In genomic region chr13:24050292-24050711, GRCh38 we compare ENCODE assay signal across 11 cellular contexts.
DNase-seq lines count a peak whose midpoint lies in the region; TF ChIP-seq lines count a peak whose summit lies in the region.
"Had no signal": no experiment of that assay in that cellular context is flagged by ENCODE, and none has a peak within 500 bp of the region (broad histone marks: within the 10 kb centered on the region; RNA-seq: fewer than 3 reads in every experiment).

No MANE protein-coding gene starts in this region.

- H3K27me3 ChIP-seq in prostate gland (replicated peaks; ENCODE audit: insufficient read depth), result no peaks in the 10 kb centered on the region
- H3K27me3 ChIP-seq in transverse colon, result no peaks in the 10 kb centered on the region

- peak; percentile 71 to 86 for DNase-seq in foreskin fibroblast
- peak; percentile 47 for DNase-seq in prostate gland (ENCODE audit: low spot score)
- DNase-seq in transverse colon, result no peak
- DNase-seq in effector CD8-positive, alpha-beta T cell (lab: John Stamatoyannopoulos, UW), result no peak
- DNase-seq in activated T-cell treated with anti-CD3 and anti-CD28 coated beads, Interleukin-2, amount 50 U/mL, for 24 hours, result no peak
- DNase-seq in DMS114 treated with DMSO at 0.1 percent for 48 hours (lab: John Stamatoyannopoulos, UW; ENCODE audit: unreplicated experiment), result no peak
- DNase-seq: DMS 273 treated with DMSO at 0.1 percent for 48 hours, NCI-H1092 treated with DMSO at 0.1 percent for 48 hours, SHP77 had no signal

- H3K27ac ChIP-seq in C4-2B, result peak overlapping the region; percentile 69
- peak overlapping the region; percentile 46 for H3K27ac ChIP-seq in adipose tissue (ENCODE audit: low read depth, low read length)
- no peak overlapping the region for H3K27ac ChIP-seq in prostate gland
- H3K27ac ChIP-seq in transverse colon, result peak overlapping the region in 1 of 4 donors; percentile 48

- H3K9me3 ChIP-seq in prostate gland (no peaks in the 10 kb centered on the region), transverse colon (peaks cover 0 to 7% of the 10 kb centered on the region in 2 donors)

- in situ Hi-C loops in transverse colon (cut with MboI; ENCODE audit: low pct_ligation_motif_present in 1 of 4, low pct_unique_long_range_greater_than_20kb in 1 of 4, low sequenced_read_pairs in 3 of 4), result loop anchor here in 2 of 4 donors (10.0 kb wide), 2 partner anchors 164 to 174 kb away; no protein-coding TSS in a partner anchor

- no peak overlapping the region for H3K4me3 Mint-ChIP-seq in activated T-cell treated with anti-CD3 and anti-CD28 coated beads, Interleukin-2, amount 50 U/mL, for 24 hours

- H3K9me3 Mint-ChIP-seq in activated T-cell treated with anti-CD3 and anti-CD28 coated beads, Interleukin-2, amount 50 U/mL, for 24 hours, result peaks cover 10% of the 10 kb centered on the region

- no peak overlapping the region for H3K27ac Mint-ChIP-seq in activated T-cell treated with anti-CD3 and anti-CD28 coated beads, Interleukin-2, amount 50 U/mL, for 24 hours

- H3K4me1 ChIP-seq in prostate gland (replicated peaks), result peaks cover 9% of the 10 kb centered on the region
- peaks cover 5 to 21% (median 14%) of the 10 kb centered on the region in 4 donors for H3K4me1 ChIP-seq in transverse colon

- TF ChIP-seq EP300 in transverse colon (IDR thresholded peaks at IDR 0.05; ENCODE audit: low read depth), result no peak

- WGBS in adipose tissue, 3 donors, result 56 to 67% (median 58%) methylated on average over 6 of the region's 6 CpGs
- 26% methylated on average over 6 of the region's 6 CpGs for WGBS in prostate gland
- 75 to 81% methylated on average over 5 to 6 of the region's 6 CpGs for WGBS in transverse colon (ENCODE audit: low coverage in 1 of 2), 2 donors

- TF ChIP-seq POLR2A in prostate gland (IDR thresholded peaks at IDR 0.05), result no peak
- TF ChIP-seq POLR2A in transverse colon (IDR thresholded peaks at IDR 0.05), result no peak

- intact Hi-C loops in prostate gland (cut with DNase I) (loop anchor here (5.0 kb wide), 1 partner anchor 167 kb away; no protein-coding TSS in a partner anchor), transverse colon (cut with DNase I; ENCODE audit: low total_unique reads) (no loop called here)

- H3K4me3 ChIP-seq in foreskin fibroblast (ENCODE audit: low read depth in 1 of 2, low read length in 2 of 2), result no peak overlapping the region
- no peak overlapping the region for H3K4me3 ChIP-seq in prostate gland
- H3K4me3 ChIP-seq in transverse colon, result no peak overlapping the region

- no peaks in the 10 kb centered on the region for H3K36me3 ChIP-seq in prostate gland
- no peaks in the 10 kb centered on the region for H3K36me3 ChIP-seq in transverse colon

- TF ChIP-seq CTCF in C4-2B (conservative IDR thresholded peaks at IDR 0.05) (no peak), foreskin fibroblast (IDR thresholded peaks at IDR 0.05; ENCODE audit: low read depth, low read length) (no peak), prostate gland (IDR thresholded peaks at IDR 0.05) (no peak), transverse colon (IDR thresholded peaks at IDR 0.05) (no peak)

- peaks cover 25% of the 10 kb centered on the region for H3K27me3 Mint-ChIP-seq in activated T-cell treated with anti-CD3 and anti-CD28 coated beads, Interleukin-2, amount 50 U/mL, for 24 hours

- no peaks in the 10 kb centered on the region for H3K36me3 Mint-ChIP-seq in activated T-cell treated with anti-CD3 and anti-CD28 coated beads, Interleukin-2, amount 50 U/mL, for 24 hours (ENCODE audit: low read depth)

- H3K4me1 Mint-ChIP-seq in activated T-cell treated with anti-CD3 and anti-CD28 coated beads, Interleukin-2, amount 50 U/mL, for 24 hours (ENCODE audit: low read depth), result peaks cover 9% of the 10 kb centered on the region

Comparison
In these comparisons a context has a peak if more than half of its experiments do, and no peak if none do; other contexts are left out.
1. H3K27ac ChIP-seq: peak in C4-2B (single experiment) and adipose tissue (single experiment); none in prostate gland (0 of 2).
2. DNase-seq: peak in foreskin fibroblast (2 of 2) and prostate gland (single experiment); none in transverse colon (single experiment), effector CD8-positive, alpha-beta T cell (single experiment), activated T-cell treated with anti-CD3 and anti-CD28 coated beads, Interleukin-2, amount 50 U/mL, for 24 hours (single experiment) and DMS114 treated with DMSO at 0.1 percent for 48 hours (single experiment).